16 cellular contexts compared by ENCODE assay signal in the genomic region with DNA sequence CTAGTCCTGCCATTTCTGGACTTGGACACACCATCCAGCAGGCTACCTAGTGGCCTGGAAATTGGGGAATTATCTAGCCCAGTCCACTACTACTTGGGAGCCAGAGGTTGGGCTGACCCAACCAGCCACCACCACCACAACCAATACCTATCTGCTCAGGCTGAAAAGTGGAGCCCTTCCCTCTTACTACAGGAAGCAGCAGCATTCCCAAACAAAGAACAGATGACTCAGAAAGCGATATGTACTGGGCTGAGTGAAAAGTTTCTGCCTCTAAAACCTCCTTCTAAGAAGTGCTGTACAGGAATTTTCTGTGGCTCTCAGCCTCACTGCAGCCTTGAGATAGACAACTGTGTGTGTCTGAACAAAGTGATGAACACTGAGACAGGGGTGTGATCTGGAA.
"Had no signal": no experiment of that assay in that cellular context is flagged by ENCODE, and none has a peak within 500 bp of the region (broad histone marks: within the 10 kb centered on the region; RNA-seq: fewer than 3 reads in every experiment).

No MANE protein-coding gene starts in this region.

- H3K9me3 ChIP-seq: gastroesophageal sphincter, pancreas, testis had no signal

- H3K36me3 Mint-ChIP-seq: activated naive CD8-positive, alpha-beta T cell had no signal

- H3K4me1 ChIP-seq: gastroesophageal sphincter, pancreas, testis had no signal

- H3K27me3 ChIP-seq: gastroesophageal sphincter, pancreas, testis had no signal

- H3K36me3 ChIP-seq: gastroesophageal sphincter, pancreas had no signal

- H3K27me3 Mint-ChIP-seq: activated CD8-positive, alpha-beta memory T cell treated with anti-CD3 and anti-CD28 coated beads, Interleukin-2, amount 10 ng/mL, durations not matched to agents 7 days and 5 days; activated naive CD8-positive, alpha-beta T cell; activated T-cell treated with anti-CD3 and anti-CD28 coated beads, Interleukin-2, amount 50 U/mL, for 24 hours; stimulated activated naive CD8-positive, alpha-beta T cell treated with anti-CD3 and anti-CD28 coated beads, Interleukin-15, amount 100 ng/mL, for 72 hours had no signal

- H3K4me3 ChIP-seq: coronary artery, gastroesophageal sphincter, pancreas, testis had no signal

- H3K27ac Mint-ChIP-seq: activated CD8-positive, alpha-beta memory T cell treated with anti-CD3 and anti-CD28 coated beads, Interleukin-2, amount 10 ng/mL, durations not matched to agents 7 days and 5 days; activated naive CD8-positive, alpha-beta T cell; activated T-cell treated with anti-CD3 and anti-CD28 coated beads, Interleukin-2, amount 50 U/mL, for 24 hours; stimulated activated naive CD8-positive, alpha-beta T cell treated with anti-CD3 and anti-CD28 coated beads, Interleukin-15, amount 100 ng/mL, for 72 hours had no signal

- H3K27ac ChIP-seq: coronary artery, gastroesophageal sphincter, pancreas, testis had no signal

- H3K4me3 Mint-ChIP-seq: activated CD8-positive, alpha-beta memory T cell treated with anti-CD3 and anti-CD28 coated beads, Interleukin-2, amount 10 ng/mL, durations not matched to agents 7 days and 5 days; activated naive CD8-positive, alpha-beta T cell; activated T-cell treated with anti-CD3 and anti-CD28 coated beads, Interleukin-2, amount 50 U/mL, for 24 hours; stimulated activated naive CD8-positive, alpha-beta T cell treated with anti-CD3 and anti-CD28 coated beads, Interleukin-15, amount 100 ng/mL, for 72 hours had no signal

- ATAC-seq: activated CD4-positive, CD25-positive, alpha-beta regulatory T cell treated with anti-CD3 and anti-CD28 coated beads, Interleukin-2, amount 50 U/mL, for 24 hours; activated CD8-positive, alpha-beta memory T cell treated with anti-CD3 and anti-CD28 coated beads, Interleukin-2, amount 10 ng/mL, durations not matched to agents 7 days and 5 days; gastroesophageal sphincter; pancreas; stimulated activated naive CD8-positive, alpha-beta T cell treated with anti-CD3 and anti-CD28 coated beads, Interleukin-15, amount 100 ng/mL, for 72 hours had no signal

- FAIRE-seq: endothelial cell of umbilical vein, pancreas had no signal

- DNase-seq: activated CD4-positive, alpha-beta T cell treated with anti-CD3 and anti-CD28 coated beads, Interleukin-2, amount 50 U/mL, for 48 hours; activated CD8-positive, alpha-beta memory T cell treated with anti-CD3 and anti-CD28 coated beads, Interleukin-2, amount 10 ng/mL, durations not matched to agents 7 days and 5 days; activated effector memory CD4-positive, alpha-beta T cell treated with anti-CD3 and anti-CD28 coated beads, Interleukin-2, amount 50 U/mL, for 16 hours; activated T-cell treated with anti-CD3 and anti-CD28 coated beads, Interleukin-2, amount 50 U/mL, for 24 hours; effector CD4-positive, alpha-beta T cell; stimulated activated CD4-positive, alpha-beta T cell treated with anti-CD3 and anti-CD28 coated beads, Interleukin-4, amount 100 ng/mL, for 1 hour; stimulated activated CD8-positive, alpha-beta memory T cell treated with anti-CD3 and anti-CD28 coated beads, Interleukin-4, amount 100 ng/mL, for 48 hours; stimulated activated naive CD8-positive, alpha-beta T cell treated with anti-CD3 and anti-CD28 coated beads, Interleukin-15, amount 100 ng/mL, for 72 hours; T-helper 2 cell; testis had no signal

- H3K4me1 Mint-ChIP-seq: activated CD8-positive, alpha-beta memory T cell treated with anti-CD3 and anti-CD28 coated beads, Interleukin-2, amount 10 ng/mL, durations not matched to agents 7 days and 5 days; stimulated activated naive CD8-positive, alpha-beta T cell treated with anti-CD3 and anti-CD28 coated beads, Interleukin-15, amount 100 ng/mL, for 72 hours had no signal
